In the genomic region with DNA sequence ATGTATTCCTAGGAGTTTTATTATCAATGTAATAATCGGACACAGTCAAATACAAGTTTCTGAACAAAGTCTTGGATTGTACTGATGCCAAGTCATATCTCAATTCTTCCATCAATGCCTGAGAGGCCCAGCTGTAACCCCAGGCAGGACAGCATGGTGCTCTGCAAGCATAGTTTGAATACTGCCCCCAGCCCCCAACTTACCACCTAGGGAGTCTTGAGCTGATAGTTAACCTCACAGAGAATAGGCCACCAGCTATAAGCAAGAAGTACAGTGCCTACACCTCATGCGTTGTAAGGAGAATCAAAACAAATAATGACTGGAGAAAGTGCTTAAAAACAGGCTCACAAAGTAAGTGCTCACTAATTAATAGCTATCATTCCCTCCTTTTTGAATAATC, we compare ENCODE assay signal across 10 cellular contexts. TPM values are rescaled to one million over a fixed set of nuclear protein-coding genes. Genes with fewer than 3 reads are reported as not detected.
A peak's percentile ranks its signal among the peaks of the same experiment; 100 is the strongest.
DNase-seq lines count a peak whose midpoint lies in the region; ATAC-seq and TF ChIP-seq lines count a peak whose summit lies in the region.
"Had no signal": no experiment of that assay in that cellular context is flagged by ENCODE, and none has a peak within 500 bp of the region (broad histone marks: within the 10 kb centered on the region; RNA-seq: fewer than 3 reads in every experiment).

No MANE protein-coding gene starts in this region.

- H3K27ac Mint-ChIP-seq in H9: peak overlapping the region in 1 of 3 experiments; percentile 61; a peak in 2 of 7 replicates
- peak overlapping the region; percentile 35 for H3K27ac Mint-ChIP-seq in endodermal cell

- H4K8ac ChIP-seq in H9 (replicated peaks; ENCODE audit: insufficient read length, low read depth, low read length): no peak overlapping the region

- TF ChIP-seq CTCF in H9 (conservative IDR thresholded peaks at IDR 0.05) (no peak), endodermal cell (conservative IDR thresholded peaks at IDR 0.05) (no peak)

- H2BK12ac ChIP-seq in H9 (ENCODE audit: insufficient read length, low read depth, low read length): no peak overlapping the region

- H2BK20ac ChIP-seq in H9 (ENCODE audit: low read depth, low read length, poor library complexity, severe bottlenecking): no peak overlapping the region

- no peaks in the 10 kb centered on the region for H4K20me1 ChIP-seq in H9 (ENCODE audit: control insufficient read depth, insufficient read depth, insufficient read length)

- H3K4ac ChIP-seq in H9 (ENCODE audit: low read depth, low read length): no peak overlapping the region

- no CpG with 5 or more reads among the region's 2 CpGs for WGBS in H9 (ENCODE audit: extremely low coverage, insufficient read length, low lambda C conversion rate)
- WGBS in endodermal cell (ENCODE audit: insufficient coverage in 1 of 2, insufficient read length in 1 of 2), 2 experiments: 43 to 60% methylated on average over 2 of the region's 2 CpGs

- DNase-seq in H9 (no peak), OCI-M1 (lab: John Stamatoyannopoulos, UW) (peak; percentile 45), endodermal cell (peak; percentile 55), COLO829 (ENCODE audit: low spot score) (no peak), NCI-H2029 (lab: John Stamatoyannopoulos, UW) (no peak)
- DNase-seq: adrenal gland, nucleus accumbens had no signal

- no peak for ATAC-seq in GM19395 (IDR thresholded peaks at IDR 0.05; ENCODE audit: unreplicated experiment)

- no peak overlapping the region for H3K23ac ChIP-seq in H9 (ENCODE audit: insufficient read length, low read depth, low read length)

- peaks cover 9% of the 10 kb centered on the region for H3K23me2 ChIP-seq in H9 (ENCODE audit: insufficient read length, low read depth, low read length, poor library complexity, severe bottlenecking)

- H2AFZ ChIP-seq in H9 (ENCODE audit: low read length): no peak overlapping the region

- no peak overlapping the region for H4K5ac ChIP-seq in H9 (ENCODE audit: insufficient read length, low read depth, low read length)

- H3K14ac ChIP-seq in H9 (ENCODE audit: insufficient read depth, low read length): no peak overlapping the region

- H3K27ac ChIP-seq in H9 (ENCODE audit: insufficient read length, low read depth, low read length) (no peak overlapping the region), endodermal cell (ENCODE audit: low read depth, low read length) (no peak overlapping the region), rectal smooth muscle tissue (ENCODE audit: low read depth, low read length) (no peak overlapping the region)
- H3K27ac ChIP-seq: adrenal gland had no signal

- H3K4me3 Mint-ChIP-seq in H9: peak overlapping the region; percentile 90 to 93
- peak overlapping the region; percentile 90 for H3K4me3 Mint-ChIP-seq in endodermal cell

- no peaks in the 10 kb centered on the region for H3K27me3 ChIP-seq in H9 (ENCODE audit: insufficient read depth, low read length)
- H3K27me3 ChIP-seq in endodermal cell (ENCODE audit: control insufficient read depth, insufficient read depth, low read length, poor library complexity, severe bottlenecking): no peaks in the 10 kb centered on the region
- no peaks in the 10 kb centered on the region for H3K27me3 ChIP-seq in rectal smooth muscle tissue (ENCODE audit: control insufficient read depth, insufficient read depth, low read length)
- H3K27me3 ChIP-seq: adrenal gland had no signal

- peak overlapping the region; percentile 96 for H3K4me3 ChIP-seq in endodermal cell (ENCODE audit: low read length)
- H3K4me3 ChIP-seq in rectal smooth muscle tissue (ENCODE audit: low read length): peak overlapping the region; percentile 100

- H3K18ac ChIP-seq in H9 (ENCODE audit: insufficient read length, low read depth, low read length): no peak overlapping the region

- H3K27me3 Mint-ChIP-seq in H9 (ENCODE audit: low read depth): no peaks in the 10 kb centered on the region
- H3K27me3 Mint-ChIP-seq in endodermal cell (ENCODE audit: insufficient read depth): no peaks in the 10 kb centered on the region

- peaks cover 41% of the 10 kb centered on the region for H3K79me2 ChIP-seq in H9 (ENCODE audit: insufficient read depth, low read length)

- no peaks in the 10 kb centered on the region for H3K9me3 ChIP-seq in H9 (ENCODE audit: control insufficient read depth, low read depth, low read length)
- no peaks in the 10 kb centered on the region for H3K9me3 ChIP-seq in endodermal cell (ENCODE audit: control insufficient read depth, low read length)
- H3K9me3 ChIP-seq: adrenal gland had no signal

- no peak overlapping the region for H2BK15ac ChIP-seq in H9 (ENCODE audit: low read depth, low read length)

- H3K4me2 ChIP-seq in H9 (ENCODE audit: insufficient read depth, insufficient read length, low read length): peak overlapping the region; percentile 95

- H3K9me3 Mint-ChIP-seq in H9: no peaks in the 10 kb centered on the region
- H3K9me3 Mint-ChIP-seq in endodermal cell: no peaks in the 10 kb centered on the region

- H3K56ac ChIP-seq in H9 (ENCODE audit: insufficient read length, low read depth, low read length): no peak overlapping the region

- H3K36me3 Mint-ChIP-seq in H9 (ENCODE audit: insufficient read depth in 1 of 3, low read depth in 3 of 3) (peaks cover 4 to 15% (median 11%) of the 10 kb centered on the region in 3 experiments; a peak in 6 of 7 replicates), endodermal cell (ENCODE audit: low read depth) (peaks cover 3% of the 10 kb centered on the region)

- H2AK5ac ChIP-seq in H9 (ENCODE audit: insufficient read length, low read length): no peak overlapping the region

- H2BK120ac ChIP-seq in H9 (ENCODE audit: low read depth, low read length, poor library complexity, severe bottlenecking): no peak overlapping the region

- H3K4me1 Mint-ChIP-seq in H9 (peaks cover 34 to 39% of the 10 kb centered on the region in 2 experiments), endodermal cell (peaks cover 29% of the 10 kb centered on the region)

- H2BK5ac ChIP-seq in H9 (ENCODE audit: insufficient read length, low read length): no peak overlapping the region

- H3K9ac ChIP-seq in H9 (ENCODE audit: extremely low read depth, insufficient read length, low read length) (peak overlapping the region; percentile 33), endodermal cell (ENCODE audit: extremely low read depth, low read length, poor library complexity, severe bottlenecking) (peak overlapping the region; percentile 79), rectal smooth muscle tissue (ENCODE audit: low read length) (no peak overlapping the region)

- peaks cover 19% of the 10 kb centered on the region for H3K36me3 ChIP-seq in endodermal cell (ENCODE audit: control insufficient read depth, insufficient read depth, low read length)
- H3K36me3 ChIP-seq in rectal smooth muscle tissue (ENCODE audit: control insufficient read depth, insufficient read depth, low read length): no peaks in the 10 kb centered on the region
- H3K36me3 ChIP-seq: adrenal gland had no signal

- H3T11ph ChIP-seq in H9 (ENCODE audit: low read length): no peak overlapping the region

- H3K4me1 ChIP-seq in H9 (ENCODE audit: insufficient read depth, low read length) (no peaks in the 10 kb centered on the region), endodermal cell (ENCODE audit: control insufficient read depth, insufficient read depth, low read length) (peaks cover 3% of the 10 kb centered on the region), rectal smooth muscle tissue (ENCODE audit: control insufficient read depth, insufficient read depth, low read length) (peaks cover 9% of the 10 kb centered on the region)

- H4K91ac ChIP-seq in H9 (ENCODE audit: insufficient read length, low read depth, low read length): no peak overlapping the region

- peaks cover 6% of the 10 kb centered on the region for H3K79me1 ChIP-seq in H9 (ENCODE audit: insufficient read depth, low read depth, low read length, poor library complexity, severe bottlenecking)

RNA-seq across cellular contexts. Expression of a gene that starts 2.7 kb away (rescaled TPM):
- 79.5 and 84.6 TPM in 2 replicates for total RNA-seq in H9 (2021)
- 10 to 100 TPM; 54.0 to 62.1 TPM for total RNA-seq in endodermal cell
- 52.4 TPM for polyA plus RNA-seq in endodermal cell (2013, experiment 1 of 2)
- 45.0 TPM for polyA plus RNA-seq in endodermal cell (2013, experiment 2 of 2)

RNA-seq across cellular contexts. Expression of a gene that starts 3.1 kb away (rescaled TPM):
- total RNA-seq in H9 (2021): 17.6 and 17.7 TPM in 2 replicates
- 10 to 100 TPM; 13.7 to 23.4 TPM for total RNA-seq in endodermal cell
- 23.2 TPM for polyA plus RNA-seq in endodermal cell (2013, experiment 1 of 2)
- 18.3 TPM for polyA plus RNA-seq in endodermal cell (2013, experiment 2 of 2)

RNA-seq across cellular contexts. Expression of a gene that starts 44.6 kb away (rescaled TPM):
- not detected in 2 replicates for total RNA-seq in H9 (2021)
- total RNA-seq in endodermal cell: not detected
- 0.46 TPM for polyA plus RNA-seq in endodermal cell (2013, experiment 1 of 2)
- polyA plus RNA-seq in endodermal cell (2013, experiment 2 of 2): 0.41 TPM
- total RNA-seq: adrenal gland, NCI-H460 had no signal
- polyA plus RNA-seq: adrenal gland had no signal

Comparison
In these comparisons a context has a peak if more than half of its experiments do, and no peak if none do; other contexts are left out.
1. DNase-seq: peak in OCI-M1 (single experiment) and endodermal cell (single experiment); none in H9 (single experiment), COLO829 (single experiment) and NCI-H2029 (single experiment).